In the genomic region with DNA sequence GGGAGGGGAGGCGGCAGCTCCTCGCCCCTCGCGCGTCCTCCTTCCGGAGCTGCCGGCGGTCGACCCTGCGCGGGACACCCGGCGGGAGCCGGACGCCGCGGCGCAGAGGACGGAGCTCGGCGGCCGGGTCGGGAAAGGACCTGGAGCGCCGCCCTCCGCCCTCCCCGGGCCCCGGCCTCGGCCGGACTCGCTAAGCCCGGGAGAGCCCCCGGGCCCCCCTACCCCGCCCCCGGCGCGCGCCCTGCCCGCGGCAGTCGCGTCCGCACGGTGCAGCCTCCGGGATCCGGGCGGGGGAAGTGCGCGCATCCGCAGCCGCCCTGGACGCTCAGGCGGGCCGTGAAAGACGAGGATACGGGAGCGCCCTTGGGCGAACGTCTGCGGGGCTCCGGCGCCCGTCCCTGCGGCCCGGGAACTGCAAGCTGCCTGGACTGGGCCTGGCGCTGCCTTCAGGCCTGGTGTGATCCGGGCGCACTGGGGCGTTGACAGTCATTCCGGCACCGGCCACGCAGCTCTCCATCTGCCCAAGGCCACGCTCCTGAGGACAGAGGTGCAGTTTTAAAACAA, we compare ENCODE assay signal across 1 cellular context.
A peak's percentile ranks its signal among the peaks of the same experiment; 100 is the strongest.
TF ChIP-seq lines count a peak whose summit lies in the region.

No MANE protein-coding gene starts in this region.

TF ChIP-seq in HepG2, 621 proteins besides CTCF, POLR2A, EP300 and RAD21 (continues in another document):
- TF ChIP-seq, protein P1, sequence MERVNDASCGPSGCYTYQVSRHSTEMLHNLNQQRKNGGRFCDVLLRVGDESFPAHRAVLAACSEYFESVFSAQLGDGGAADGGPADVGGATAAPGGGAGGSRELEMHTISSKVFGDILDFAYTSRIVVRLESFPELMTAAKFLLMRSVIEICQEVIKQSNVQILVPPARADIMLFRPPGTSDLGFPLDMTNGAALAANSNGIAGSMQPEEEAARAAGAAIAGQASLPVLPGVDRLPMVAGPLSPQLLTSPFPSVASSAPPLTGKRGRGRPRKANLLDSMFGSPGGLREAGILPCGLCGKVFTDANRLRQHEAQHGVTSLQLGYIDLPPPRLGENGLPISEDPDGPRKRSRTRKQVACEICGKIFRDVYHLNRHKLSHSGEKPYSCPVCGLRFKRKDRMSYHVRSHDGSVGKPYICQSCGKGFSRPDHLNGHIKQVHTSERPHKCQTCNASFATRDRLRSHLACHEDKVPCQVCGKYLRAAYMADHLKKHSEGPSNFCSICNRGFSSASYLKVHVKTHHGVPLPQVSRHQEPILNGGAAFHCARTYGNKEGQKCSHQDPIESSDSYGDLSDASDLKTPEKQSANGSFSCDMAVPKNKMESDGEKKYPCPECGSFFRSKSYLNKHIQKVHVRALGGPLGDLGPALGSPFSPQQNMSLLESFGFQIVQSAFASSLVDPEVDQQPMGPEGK (CRISPR knock-in tag; IDR thresholded peaks at IDR 0.05) = peak; percentile 54; the same call in 1 of the 2 replicates
- TF ChIP-seq NR2F1 (CRISPR knock-in tag; IDR thresholded peaks at IDR 0.05) = no peak
- peak; percentile 60; the same call in 1 of the 2 replicates for TF ChIP-seq PHF8 (CRISPR knock-in tag; IDR thresholded peaks at IDR 0.05)
- peak; percentile 34; the same call in 1 of the 2 replicates for TF ChIP-seq MYC (CRISPR knock-in tag; IDR thresholded peaks at IDR 0.05; ENCODE audit: borderline replicate concordance)
- TF ChIP-seq ZMYM3 (CRISPR knock-in tag; IDR thresholded peaks at IDR 0.05) = peak; percentile 70
- TF ChIP-seq TBX2 (CRISPR knock-in tag; IDR thresholded peaks at IDR 0.05; ENCODE audit: borderline replicate concordance) = peak; percentile 61
- TF ChIP-seq, protein P2, sequence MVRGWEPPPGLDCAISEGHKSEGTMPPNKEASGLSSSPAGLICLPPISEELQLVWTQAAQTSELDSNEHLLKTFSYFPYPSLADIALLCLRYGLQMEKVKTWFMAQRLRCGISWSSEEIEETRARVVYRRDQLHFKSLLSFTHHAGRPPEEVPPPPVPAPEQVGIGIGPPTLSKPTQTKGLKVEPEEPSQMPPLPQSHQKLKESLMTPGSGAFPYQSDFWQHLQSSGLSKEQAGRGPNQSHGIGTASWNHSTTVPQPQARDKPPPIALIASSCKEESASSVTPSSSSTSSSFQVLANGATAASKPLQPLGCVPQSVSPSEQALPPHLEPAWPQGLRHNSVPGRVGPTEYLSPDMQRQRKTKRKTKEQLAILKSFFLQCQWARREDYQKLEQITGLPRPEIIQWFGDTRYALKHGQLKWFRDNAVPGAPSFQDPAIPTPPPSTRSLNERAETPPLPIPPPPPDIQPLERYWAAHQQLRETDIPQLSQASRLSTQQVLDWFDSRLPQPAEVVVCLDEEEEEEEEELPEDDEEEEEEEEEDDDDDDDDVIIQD (CRISPR knock-in tag; IDR thresholded peaks at IDR 0.05; ENCODE audit: low read depth) = no peak
- peak; percentile 30; the same call in 1 of the 2 replicates for TF ChIP-seq HDAC1 (CRISPR knock-in tag; IDR thresholded peaks at IDR 0.05)
- TF ChIP-seq, protein P3, sequence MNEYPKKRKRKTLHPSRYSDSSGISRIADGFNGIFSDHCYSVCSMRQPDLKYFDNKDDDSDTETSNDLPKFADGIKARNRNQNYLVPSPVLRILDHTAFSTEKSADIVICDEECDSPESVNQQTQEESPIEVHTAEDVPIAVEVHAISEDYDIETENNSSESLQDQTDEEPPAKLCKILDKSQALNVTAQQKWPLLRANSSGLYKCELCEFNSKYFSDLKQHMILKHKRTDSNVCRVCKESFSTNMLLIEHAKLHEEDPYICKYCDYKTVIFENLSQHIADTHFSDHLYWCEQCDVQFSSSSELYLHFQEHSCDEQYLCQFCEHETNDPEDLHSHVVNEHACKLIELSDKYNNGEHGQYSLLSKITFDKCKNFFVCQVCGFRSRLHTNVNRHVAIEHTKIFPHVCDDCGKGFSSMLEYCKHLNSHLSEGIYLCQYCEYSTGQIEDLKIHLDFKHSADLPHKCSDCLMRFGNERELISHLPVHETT (CRISPR knock-in tag; conservative IDR thresholded peaks at IDR 0.05) = no peak
- 0 out of 2 replicates have a peak, but pooled peaks have one; percentile 52 for TF ChIP-seq ZNF225 (CRISPR knock-in tag; IDR thresholded peaks at IDR 0.05)
- TF ChIP-seq, protein P4, sequence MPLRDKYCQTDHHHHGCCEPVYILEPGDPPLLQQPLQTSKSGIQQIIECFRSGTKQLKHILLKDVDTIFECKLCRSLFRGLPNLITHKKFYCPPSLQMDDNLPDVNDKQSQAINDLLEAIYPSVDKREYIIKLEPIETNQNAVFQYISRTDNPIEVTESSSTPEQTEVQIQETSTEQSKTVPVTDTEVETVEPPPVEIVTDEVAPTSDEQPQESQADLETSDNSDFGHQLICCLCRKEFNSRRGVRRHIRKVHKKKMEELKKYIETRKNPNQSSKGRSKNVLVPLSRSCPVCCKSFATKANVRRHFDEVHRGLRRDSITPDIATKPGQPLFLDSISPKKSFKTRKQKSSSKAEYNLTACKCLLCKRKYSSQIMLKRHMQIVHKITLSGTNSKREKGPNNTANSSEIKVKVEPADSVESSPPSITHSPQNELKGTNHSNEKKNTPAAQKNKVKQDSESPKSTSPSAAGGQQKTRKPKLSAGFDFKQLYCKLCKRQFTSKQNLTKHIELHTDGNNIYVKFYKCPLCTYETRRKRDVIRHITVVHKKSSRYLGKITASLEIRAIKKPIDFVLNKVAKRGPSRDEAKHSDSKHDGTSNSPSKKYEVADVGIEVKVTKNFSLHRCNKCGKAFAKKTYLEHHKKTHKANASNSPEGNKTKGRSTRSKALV (CRISPR knock-in tag; IDR thresholded peaks at IDR 0.05) = peak; percentile 51; the same call in 1 of the 2 replicates
- no peak for TF ChIP-seq TCF12 (IDR thresholded peaks at IDR 0.05)
- TF ChIP-seq TCF12 (CRISPR knock-in tag; IDR thresholded peaks at IDR 0.05) = no peak
- peak; percentile 26; the same call in 1 of the 2 replicates for TF ChIP-seq ZNF772 (CRISPR knock-in tag; IDR thresholded peaks at IDR 0.05)
- TF ChIP-seq, protein P5, sequence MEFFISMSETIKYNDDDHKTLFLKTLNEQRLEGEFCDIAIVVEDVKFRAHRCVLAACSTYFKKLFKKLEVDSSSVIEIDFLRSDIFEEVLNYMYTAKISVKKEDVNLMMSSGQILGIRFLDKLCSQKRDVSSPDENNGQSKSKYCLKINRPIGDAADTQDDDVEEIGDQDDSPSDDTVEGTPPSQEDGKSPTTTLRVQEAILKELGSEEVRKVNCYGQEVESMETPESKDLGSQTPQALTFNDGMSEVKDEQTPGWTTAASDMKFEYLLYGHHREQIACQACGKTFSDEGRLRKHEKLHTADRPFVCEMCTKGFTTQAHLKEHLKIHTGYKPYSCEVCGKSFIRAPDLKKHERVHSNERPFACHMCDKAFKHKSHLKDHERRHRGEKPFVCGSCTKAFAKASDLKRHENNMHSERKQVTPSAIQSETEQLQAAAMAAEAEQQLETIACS (CRISPR knock-in tag; IDR thresholded peaks at IDR 0.05) = peak; percentile 79
- TF ChIP-seq CEBPG (CRISPR knock-in tag; IDR thresholded peaks at IDR 0.05) = no peak
- peak; percentile 64; the same call in 1 of the 2 replicates for TF ChIP-seq ZFX (CRISPR knock-in tag; IDR thresholded peaks at IDR 0.05; ENCODE audit: low read depth)
- no peak for TF ChIP-seq ZNF598 (CRISPR knock-in tag; IDR thresholded peaks at IDR 0.05; ENCODE audit: borderline replicate concordance)
- TF ChIP-seq, protein P6, sequence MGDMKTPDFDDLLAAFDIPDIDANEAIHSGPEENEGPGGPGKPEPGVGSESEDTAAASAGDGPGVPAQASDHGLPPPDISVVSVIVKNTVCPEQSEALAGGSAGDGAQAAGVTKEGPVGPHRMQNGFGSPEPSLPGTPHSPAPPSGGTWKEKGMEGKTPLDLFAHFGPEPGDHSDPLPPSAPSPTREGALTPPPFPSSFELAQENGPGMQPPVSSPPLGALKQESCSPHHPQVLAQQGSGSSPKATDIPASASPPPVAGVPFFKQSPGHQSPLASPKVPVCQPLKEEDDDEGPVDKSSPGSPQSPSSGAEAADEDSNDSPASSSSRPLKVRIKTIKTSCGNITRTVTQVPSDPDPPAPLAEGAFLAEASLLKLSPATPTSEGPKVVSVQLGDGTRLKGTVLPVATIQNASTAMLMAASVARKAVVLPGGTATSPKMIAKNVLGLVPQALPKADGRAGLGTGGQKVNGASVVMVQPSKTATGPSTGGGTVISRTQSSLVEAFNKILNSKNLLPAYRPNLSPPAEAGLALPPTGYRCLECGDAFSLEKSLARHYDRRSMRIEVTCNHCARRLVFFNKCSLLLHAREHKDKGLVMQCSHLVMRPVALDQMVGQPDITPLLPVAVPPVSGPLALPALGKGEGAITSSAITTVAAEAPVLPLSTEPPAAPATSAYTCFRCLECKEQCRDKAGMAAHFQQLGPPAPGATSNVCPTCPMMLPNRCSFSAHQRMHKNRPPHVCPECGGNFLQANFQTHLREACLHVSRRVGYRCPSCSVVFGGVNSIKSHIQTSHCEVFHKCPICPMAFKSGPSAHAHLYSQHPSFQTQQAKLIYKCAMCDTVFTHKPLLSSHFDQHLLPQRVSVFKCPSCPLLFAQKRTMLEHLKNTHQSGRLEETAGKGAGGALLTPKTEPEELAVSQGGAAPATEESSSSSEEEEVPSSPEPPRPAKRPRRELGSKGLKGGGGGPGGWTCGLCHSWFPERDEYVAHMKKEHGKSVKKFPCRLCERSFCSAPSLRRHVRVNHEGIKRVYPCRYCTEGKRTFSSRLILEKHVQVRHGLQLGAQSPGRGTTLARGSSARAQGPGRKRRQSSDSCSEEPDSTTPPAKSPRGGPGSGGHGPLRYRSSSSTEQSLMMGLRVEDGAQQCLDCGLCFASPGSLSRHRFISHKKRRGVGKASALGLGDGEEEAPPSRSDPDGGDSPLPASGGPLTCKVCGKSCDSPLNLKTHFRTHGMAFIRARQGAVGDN (CRISPR knock-in tag; IDR thresholded peaks at IDR 0.05) = peak; percentile 54
- TF ChIP-seq SAP130 (CRISPR knock-in tag; IDR thresholded peaks at IDR 0.05; ENCODE audit: low read depth) = peak; percentile 7; the same call in 1 of the 2 replicates
- TF ChIP-seq, protein P7, sequence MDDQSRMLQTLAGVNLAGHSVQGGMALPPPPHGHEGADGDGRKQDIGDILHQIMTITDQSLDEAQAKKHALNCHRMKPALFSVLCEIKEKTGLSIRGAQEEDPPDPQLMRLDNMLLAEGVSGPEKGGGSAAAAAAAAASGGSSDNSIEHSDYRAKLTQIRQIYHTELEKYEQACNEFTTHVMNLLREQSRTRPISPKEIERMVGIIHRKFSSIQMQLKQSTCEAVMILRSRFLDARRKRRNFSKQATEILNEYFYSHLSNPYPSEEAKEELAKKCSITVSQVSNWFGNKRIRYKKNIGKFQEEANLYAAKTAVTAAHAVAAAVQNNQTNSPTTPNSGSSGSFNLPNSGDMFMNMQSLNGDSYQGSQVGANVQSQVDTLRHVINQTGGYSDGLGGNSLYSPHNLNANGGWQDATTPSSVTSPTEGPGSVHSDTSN (CRISPR knock-in tag; IDR thresholded peaks at IDR 0.05; ENCODE audit: borderline replicate concordance) = no peak
- TF ChIP-seq ZFY (CRISPR knock-in tag; IDR thresholded peaks at IDR 0.05) = peak; percentile 62
- 0 out of 2 replicates have a peak, but pooled peaks have one; percentile 55 for TF ChIP-seq EED (CRISPR knock-in tag; IDR thresholded peaks at IDR 0.05)
- no peak for TF ChIP-seq YEATS4 (CRISPR knock-in tag; IDR thresholded peaks at IDR 0.05; ENCODE audit: borderline replicate concordance)
- TF ChIP-seq, protein P8, sequence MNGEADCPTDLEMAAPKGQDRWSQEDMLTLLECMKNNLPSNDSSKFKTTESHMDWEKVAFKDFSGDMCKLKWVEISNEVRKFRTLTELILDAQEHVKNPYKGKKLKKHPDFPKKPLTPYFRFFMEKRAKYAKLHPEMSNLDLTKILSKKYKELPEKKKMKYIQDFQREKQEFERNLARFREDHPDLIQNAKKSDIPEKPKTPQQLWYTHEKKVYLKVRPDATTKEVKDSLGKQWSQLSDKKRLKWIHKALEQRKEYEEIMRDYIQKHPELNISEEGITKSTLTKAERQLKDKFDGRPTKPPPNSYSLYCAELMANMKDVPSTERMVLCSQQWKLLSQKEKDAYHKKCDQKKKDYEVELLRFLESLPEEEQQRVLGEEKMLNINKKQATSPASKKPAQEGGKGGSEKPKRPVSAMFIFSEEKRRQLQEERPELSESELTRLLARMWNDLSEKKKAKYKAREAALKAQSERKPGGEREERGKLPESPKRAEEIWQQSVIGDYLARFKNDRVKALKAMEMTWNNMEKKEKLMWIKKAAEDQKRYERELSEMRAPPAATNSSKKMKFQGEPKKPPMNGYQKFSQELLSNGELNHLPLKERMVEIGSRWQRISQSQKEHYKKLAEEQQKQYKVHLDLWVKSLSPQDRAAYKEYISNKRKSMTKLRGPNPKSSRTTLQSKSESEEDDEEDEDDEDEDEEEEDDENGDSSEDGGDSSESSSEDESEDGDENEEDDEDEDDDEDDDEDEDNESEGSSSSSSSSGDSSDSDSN (CRISPR knock-in tag; IDR thresholded peaks at IDR 0.05) = peak; percentile 57
- peak; percentile 100 for TF ChIP-seq ZNF329 (CRISPR knock-in tag; IDR thresholded peaks at IDR 0.05; ENCODE audit: low read depth)
- TF ChIP-seq ZNF788 (CRISPR knock-in tag; IDR thresholded peaks at IDR 0.05; ENCODE audit: borderline replicate concordance) = peak; percentile 63; the same call in 1 of the 2 replicates
- TF ChIP-seq, protein P9, sequence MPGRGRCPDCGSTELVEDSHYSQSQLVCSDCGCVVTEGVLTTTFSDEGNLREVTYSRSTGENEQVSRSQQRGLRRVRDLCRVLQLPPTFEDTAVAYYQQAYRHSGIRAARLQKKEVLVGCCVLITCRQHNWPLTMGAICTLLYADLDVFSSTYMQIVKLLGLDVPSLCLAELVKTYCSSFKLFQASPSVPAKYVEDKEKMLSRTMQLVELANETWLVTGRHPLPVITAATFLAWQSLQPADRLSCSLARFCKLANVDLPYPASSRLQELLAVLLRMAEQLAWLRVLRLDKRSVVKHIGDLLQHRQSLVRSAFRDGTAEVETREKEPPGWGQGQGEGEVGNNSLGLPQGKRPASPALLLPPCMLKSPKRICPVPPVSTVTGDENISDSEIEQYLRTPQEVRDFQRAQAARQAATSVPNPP (CRISPR knock-in tag; IDR thresholded peaks at IDR 0.05) = no peak
- TF ChIP-seq, protein P10, sequence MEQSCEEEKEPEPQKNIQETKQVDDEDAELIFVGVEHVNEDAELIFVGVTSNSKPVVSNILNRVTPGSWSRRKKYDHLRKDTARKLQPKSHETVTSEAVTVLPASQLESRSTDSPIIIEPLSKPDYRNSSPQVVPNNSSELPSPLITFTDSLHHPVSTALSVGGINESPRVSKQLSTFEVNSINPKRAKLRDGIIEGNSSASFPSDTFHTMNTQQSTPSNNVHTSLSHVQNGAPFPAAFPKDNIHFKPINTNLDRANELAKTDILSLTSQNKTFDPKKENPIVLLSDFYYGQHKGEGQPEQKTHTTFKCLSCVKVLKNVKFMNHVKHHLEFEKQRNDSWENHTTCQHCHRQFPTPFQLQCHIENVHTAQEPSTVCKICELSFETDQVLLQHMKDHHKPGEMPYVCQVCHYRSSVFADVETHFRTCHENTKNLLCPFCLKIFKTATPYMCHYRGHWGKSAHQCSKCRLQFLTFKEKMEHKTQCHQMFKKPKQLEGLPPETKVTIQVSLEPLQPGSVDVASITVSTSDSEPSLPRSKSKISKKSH (CRISPR knock-in tag; IDR thresholded peaks at IDR 0.05; ENCODE audit: borderline replicate concordance) = peak; percentile 35; the same call in 1 of the 2 replicates
- TF ChIP-seq ZNF230 (CRISPR knock-in tag; IDR thresholded peaks at IDR 0.05) = 0 out of 2 replicates have a peak, but pooled peaks have one; percentile 43
- peak; percentile 83 for TF ChIP-seq AGO1 (IDR thresholded peaks at IDR 0.05; ENCODE audit: low read depth, low read length, poor library complexity, severe bottlenecking)
- TF ChIP-seq SIN3A (IDR thresholded peaks at IDR 0.05; ENCODE audit: borderline replicate concordance, low read depth, low read length) = no peak
- peak; percentile 69; the same call in 1 of the 2 replicates for TF ChIP-seq AKAP8 (CRISPR knock-in tag; IDR thresholded peaks at IDR 0.05)
- peak; percentile 37 for TF ChIP-seq HNRNPLL (IDR thresholded peaks at IDR 0.05; ENCODE audit: low read depth, low read length, poor library complexity, severe bottlenecking)
